17 cellular contexts compared by ENCODE assay signal in genomic region chr6:113558966-113559365, GRCh38.
DNase-seq lines count a peak whose midpoint lies in the region; ATAC-seq and TF ChIP-seq lines count a peak whose summit lies in the region.
"Had no signal": no experiment of that assay in that cellular context is flagged by ENCODE, and none has a peak within 500 bp of the region (broad histone marks: within the 10 kb centered on the region; RNA-seq: fewer than 3 reads in every experiment).

No MANE protein-coding gene starts in this region.

- CTCF ChIA-PET in activated CD8-positive, alpha-beta memory T cell treated with anti-CD3 and anti-CD28 coated beads, Interleukin-2, amount 10 ng/mL, durations not matched to agents 7 days and 5 days (lab: Charles Lee): no interaction called here

- H3K4me3 ChIP-seq in brain microvascular endothelial cell (ENCODE audit: low read depth, low read length): no peak overlapping the region
- H3K4me3 ChIP-seq: BLaER1 treated with 17β-estradiol and CSF1 and Interleukin-3, amounts not matched to agents 10 nM and 100 nM; body of pancreas; gastrocnemius medialis; HAP-1; thoracic aorta had no signal

- no peak for TF ChIP-seq CTCF in brain microvascular endothelial cell (IDR thresholded peaks at IDR 0.05; ENCODE audit: low read depth, low read length, missing control alignments)

- no peaks in the 10 kb centered on the region for H3K36me3 ChIP-seq in brain microvascular endothelial cell (replicated peaks)
- H3K36me3 ChIP-seq: BLaER1 treated with 17β-estradiol and CSF1 and Interleukin-3, amounts not matched to agents 10 nM and 100 nM; gastrocnemius medialis; HAP-1; thoracic aorta had no signal

- DNase-seq in ACHN (peak; percentile 17), HS-27A (ENCODE audit: low read depth) (peak; percentile 47), brain microvascular endothelial cell (peak; percentile 55), kidney glomerular epithelial cell (lab: John Stamatoyannopoulos, UW) (peak; percentile 45), iPS-NIHi7 (ENCODE audit: extremely low spot score) (no peak), hippocampal formation (lab: John Stamatoyannopoulos, UW) (no peak)
- DNase-seq in activated CD8-positive, alpha-beta memory T cell treated with anti-CD3 and anti-CD28 coated beads, Interleukin-2, amount 10 ng/mL, durations not matched to agents 7 days and 5 days: no peak
- DNase-seq: activated T-cell treated with anti-CD3 and anti-CD28 coated beads, Interleukin-2, amount 50 U/mL, for 4 hours; body of pancreas; gastrocnemius medialis; mesendoderm; retina; SHP77 had no signal

- H3K4me3 Mint-ChIP-seq in activated CD8-positive, alpha-beta memory T cell treated with anti-CD3 and anti-CD28 coated beads, Interleukin-2, amount 10 ng/mL, durations not matched to agents 7 days and 5 days: no peak overlapping the region
- H3K4me3 Mint-ChIP-seq: activated T-cell treated with anti-CD3 and anti-CD28 coated beads, Interleukin-2, amount 50 U/mL, for 4 hours had no signal

- in situ Hi-C loops in ACHN (cut with HindIII; ENCODE audit: low pct_ligation_motif_present, low pct_unique_long_range_greater_than_20kb, low sequenced_read_pairs): no loop called here
- in situ Hi-C loops in brain microvascular endothelial cell (cut with HindIII; ENCODE audit: low pct_ligation_motif_present, low sequenced_read_pairs): no loop called here

- ATAC-seq in HG03442 (IDR thresholded peaks at IDR 0.05; ENCODE audit: unreplicated experiment): no peak
- no peak for ATAC-seq in activated CD8-positive, alpha-beta memory T cell treated with anti-CD3 and anti-CD28 coated beads, Interleukin-2, amount 10 ng/mL, durations not matched to agents 7 days and 5 days
- ATAC-seq: activated T-cell treated with anti-CD3 and anti-CD28 coated beads, Interleukin-2, amount 50 U/mL, for 4 hours; body of pancreas; gastrocnemius medialis had no signal

- H3K27ac ChIP-seq in brain microvascular endothelial cell: peak overlapping the region; percentile 95
- H3K27ac ChIP-seq: BLaER1 treated with 17β-estradiol and CSF1 and Interleukin-3, amounts not matched to agents 10 nM and 100 nM; gastrocnemius medialis; thoracic aorta had no signal

- no peaks in the 10 kb centered on the region for H3K27me3 Mint-ChIP-seq in activated CD8-positive, alpha-beta memory T cell treated with anti-CD3 and anti-CD28 coated beads, Interleukin-2, amount 10 ng/mL, durations not matched to agents 7 days and 5 days

- H3K27ac Mint-ChIP-seq in activated CD8-positive, alpha-beta memory T cell treated with anti-CD3 and anti-CD28 coated beads, Interleukin-2, amount 10 ng/mL, durations not matched to agents 7 days and 5 days: no peak overlapping the region

- no peaks in the 10 kb centered on the region for H3K9me3 Mint-ChIP-seq in activated CD8-positive, alpha-beta memory T cell treated with anti-CD3 and anti-CD28 coated beads, Interleukin-2, amount 10 ng/mL, durations not matched to agents 7 days and 5 days (ENCODE audit: low read depth)
- H3K9me3 Mint-ChIP-seq: activated T-cell treated with anti-CD3 and anti-CD28 coated beads, Interleukin-2, amount 50 U/mL, for 4 hours had no signal

- no peaks in the 10 kb centered on the region for H3K36me3 Mint-ChIP-seq in activated CD8-positive, alpha-beta memory T cell treated with anti-CD3 and anti-CD28 coated beads, Interleukin-2, amount 10 ng/mL, durations not matched to agents 7 days and 5 days

- H3K27me3 ChIP-seq in brain microvascular endothelial cell (replicated peaks): no peaks in the 10 kb centered on the region
- H3K27me3 ChIP-seq: BLaER1 treated with 17β-estradiol and CSF1 and Interleukin-3, amounts not matched to agents 10 nM and 100 nM; body of pancreas; gastrocnemius medialis had no signal

- H3K4me1 Mint-ChIP-seq in activated CD8-positive, alpha-beta memory T cell treated with anti-CD3 and anti-CD28 coated beads, Interleukin-2, amount 10 ng/mL, durations not matched to agents 7 days and 5 days: no peaks in the 10 kb centered on the region

Comparison
In these comparisons a context has a peak if more than half of its experiments do, and no peak if none do; other contexts are left out.
1. DNase-seq: peak in ACHN (single experiment), HS-27A (single experiment), brain microvascular endothelial cell (single experiment) and kidney glomerular epithelial cell (single experiment); none in iPS-NIHi7 (single experiment), activated CD8-positive, alpha-beta memory T cell treated with anti-CD3 and anti-CD28 coated beads, Interleukin-2, amount 10 ng/mL, durations not matched to agents 7 days and 5 days (single experiment) and hippocampal formation (0 of 2).